Comparison of ENCODE assay signal across 9 cellular contexts in genomic region chr16:46801428-46802049, GRCh38.
DNase-seq lines count a peak whose midpoint lies in the region; ATAC-seq, FAIRE-seq and TF ChIP-seq lines count a peak whose summit lies in the region.
"Had no signal": no experiment of that assay in that cellular context is flagged by ENCODE, and none has a peak within 500 bp of the region (broad histone marks: within the 10 kb centered on the region; RNA-seq: fewer than 3 reads in every experiment).

No MANE protein-coding gene starts in this region.

- H3K79me2 ChIP-seq in OCI-LY3 (ENCODE audit: low read length), result peaks cover 35% of the 10 kb centered on the region

- H2AFZ ChIP-seq in OCI-LY3 (ENCODE audit: low read depth, low read length), result no peak overlapping the region

- peaks cover 29% of the 10 kb centered on the region for H3K36me3 ChIP-seq in OCI-LY3 (replicated peaks; ENCODE audit: low read depth, low read length)

- DNase-seq in GM12865 (ENCODE audit: low read depth) (no peak), fibroblast of mammary gland (ENCODE audit: low read depth) (peak; percentile 18), GM19240 (ENCODE audit: insufficient read length, low spot score) (no peak), GM19239 (ENCODE audit: insufficient read length, low spot score) (no peak)

- no peaks in the 10 kb centered on the region for H3K4me1 ChIP-seq in OCI-LY3 (ENCODE audit: low read length)

- no peak for ATAC-seq in HG02840 (IDR thresholded peaks at IDR 0.05; ENCODE audit: low FRiP score, unreplicated experiment)
- ATAC-seq in GM19023 (IDR thresholded peaks at IDR 0.05; ENCODE audit: unreplicated experiment), result no peak

- peaks cover 44% of the 10 kb centered on the region for H4K20me1 ChIP-seq in OCI-LY3 (ENCODE audit: insufficient read depth, low read length)

- no peak overlapping the region for H3K4me2 ChIP-seq in OCI-LY3 (ENCODE audit: low read length)

- H3K4me3 ChIP-seq in GM12865 (ENCODE audit: low read depth, low read length) (no peak overlapping the region), OCI-LY3 (ENCODE audit: low read length) (no peak overlapping the region), fibroblast of mammary gland (ENCODE audit: control insufficient read depth, low read depth, low read length) (no peak overlapping the region)

- no peaks in the 10 kb centered on the region; the same call in 1 of the 2 replicates for H3K9me3 ChIP-seq in OCI-LY3 (ENCODE audit: insufficient read depth, low read length)

- H3K27ac ChIP-seq in 22Rv1 (no peak overlapping the region), OCI-LY3 (ENCODE audit: low read length) (no peak overlapping the region)
- H3K27ac ChIP-seq: epithelial cell of prostate had no signal

- H3K27me3 ChIP-seq in OCI-LY3 (ENCODE audit: low read depth, low read length), result no peaks in the 10 kb centered on the region

- H3K9ac ChIP-seq in OCI-LY3 (ENCODE audit: low read length), result no peak overlapping the region

- TF ChIP-seq CTCF in 22Rv1 (IDR thresholded peaks at IDR 0.05), result peak; percentile 75
- TF ChIP-seq CTCF in GM12865 (IDR thresholded peaks at IDR 0.05; ENCODE audit: insufficient read depth, low read depth, low read length, missing control alignments), result peak; percentile 17
- peak; percentile 46 for TF ChIP-seq CTCF in OCI-LY3 (IDR thresholded peaks at IDR 0.05; ENCODE audit: low read depth, low read length)
- peak; percentile 49 for TF ChIP-seq CTCF in fibroblast of mammary gland (conservative IDR thresholded peaks at IDR 0.05; ENCODE audit: control insufficient read depth, insufficient read depth, low read depth, low read length)

- FAIRE-seq in GM19239 (lab: Jason Lieb, UNC), result no peak

Comparison
In these comparisons a context has a peak if more than half of its experiments do, and no peak if none do; other contexts are left out.
1. CTCF ChIP-seq: peak in every context shown above with its lines; median percentile 75 in 22Rv1; 49 in fibroblast of mammary gland; 46 in OCI-LY3; 17 in GM12865.